ENCODE assay signal across 26 cellular contexts in genomic region chr15:98968576-98968975, GRCh38. TPM values are rescaled to one million over a fixed set of nuclear protein-coding genes. Genes with fewer than 3 reads are reported as not detected.
"Had no signal": no experiment of that assay in that cellular context is flagged by ENCODE, and none has a peak within 500 bp of the region (broad histone marks: within the 10 kb centered on the region; RNA-seq: fewer than 3 reads in every experiment).

No MANE protein-coding gene starts in this region.

- H3K4me3 ChIP-seq: adrenal gland had no signal

- H3K36me3 ChIP-seq: adrenal gland had no signal

- H3K9me3 Mint-ChIP-seq: activated naive CD4-positive, alpha-beta T cell treated with anti-CD3 and anti-CD28 coated beads, Interleukin-2, amount 10 ng/mL, durations not matched to agents 7 days and 5 days; activated naive CD8-positive, alpha-beta T cell treated with anti-CD3 and anti-CD28 coated beads for 36 hours; activated T-helper 2 cell treated with anti-CD3 and anti-CD28 coated beads, Interferon-gamma antibody, Interleukin-2, Interleukin-4, amounts not matched to agents 10 μg/mL and 5 μg/mL and 100 μg/mL, durations not matched to agents 14 hours and 24 hours and 36 hours had no signal

- H3K4me1 Mint-ChIP-seq: activated naive CD4-positive, alpha-beta T cell treated with anti-CD3 and anti-CD28 coated beads, Interleukin-2, amount 10 ng/mL, durations not matched to agents 7 days and 5 days; activated naive CD8-positive, alpha-beta T cell treated with anti-CD3 and anti-CD28 coated beads for 36 hours had no signal

- H3K27me3 Mint-ChIP-seq: activated CD8-positive, alpha-beta T cell treated with anti-CD3 and anti-CD28 coated beads for 36 hours; activated naive CD4-positive, alpha-beta T cell treated with anti-CD3 and anti-CD28 coated beads, Interleukin-2, amount 10 ng/mL, durations not matched to agents 7 days and 5 days; activated naive CD8-positive, alpha-beta T cell treated with anti-CD3 and anti-CD28 coated beads for 36 hours had no signal

- H3K4me1 ChIP-seq: adrenal gland had no signal

- ATAC-seq: activated CD4-positive, CD25-positive, alpha-beta regulatory T cell treated with anti-CD3 and anti-CD28 coated beads, Interleukin-2, amount 50 U/mL, for 24 hours; activated CD8-positive, alpha-beta T cell treated with anti-CD3 and anti-CD28 coated beads for 36 hours; activated T-cell treated with anti-CD3 and anti-CD28 coated beads, Interleukin-2, amount 50 U/mL, for 72 hours had no signal

- H3K4me3 Mint-ChIP-seq: activated CD8-positive, alpha-beta T cell treated with anti-CD3 and anti-CD28 coated beads for 36 hours; activated naive CD4-positive, alpha-beta T cell treated with anti-CD3 and anti-CD28 coated beads, Interleukin-2, amount 10 ng/mL, durations not matched to agents 7 days and 5 days; activated naive CD8-positive, alpha-beta T cell treated with anti-CD3 and anti-CD28 coated beads for 36 hours; activated T-cell treated with anti-CD3 and anti-CD28 coated beads, Interleukin-2, amount 50 U/mL, for 72 hours had no signal

- H3K9me3 ChIP-seq: adrenal gland had no signal

- DNase-seq: activated CD4-positive, alpha-beta T cell treated with anti-CD3 and anti-CD28 coated beads for 4 hours; activated CD8-positive, alpha-beta memory T cell treated with anti-CD3 and anti-CD28 coated beads, Interleukin-2, amount 50 U/mL, for 4 hours; activated CD8-positive, alpha-beta T cell treated with anti-CD3 and anti-CD28 coated beads for 36 hours; activated gamma-delta T cell treated with Interleukin-2 at 50 U/mL for 16 hours; activated naive CD4-positive, alpha-beta T cell treated with anti-CD3 and anti-CD28 coated beads, Interleukin-2, amount 10 ng/mL, durations not matched to agents 7 days and 5 days; activated naive CD8-positive, alpha-beta T cell treated with anti-CD3 and anti-CD28 coated beads for 36 hours; activated T-cell treated with anti-CD3 and anti-CD28 coated beads, Interleukin-2, amount 50 U/mL, for 72 hours; anterior cingulate cortex; cerebellar nuclear complex; Kasumi-1; KBM-7; NCI-H1105 treated with DMSO at 0.1 percent for 48 hours; NCI-H1436 treated with DMSO at 0.1 percent for 48 hours; NCI-H187; NCI-H2081 treated with DMSO at 0.1 percent for 48 hours; NCI-H446; NCI-H524; NCI-H748 treated with DMSO at 0.1 percent for 48 hours; NK-92 treated with Interleukin-12 subunit alpha and Interleukin-12 subunit beta, amount 100 ng/mL, for 24 hours; OCI-M1; SHP77 treated with DMSO at 0.1 percent for 48 hours; T-helper 1 cell had no signal

- H3K36me3 Mint-ChIP-seq: activated naive CD4-positive, alpha-beta T cell treated with anti-CD3 and anti-CD28 coated beads, Interleukin-2, amount 10 ng/mL, durations not matched to agents 7 days and 5 days; activated naive CD8-positive, alpha-beta T cell treated with anti-CD3 and anti-CD28 coated beads for 36 hours had no signal

- H3K27me3 ChIP-seq: adrenal gland had no signal

- H3K27ac Mint-ChIP-seq: activated CD8-positive, alpha-beta T cell treated with anti-CD3 and anti-CD28 coated beads for 36 hours; activated naive CD4-positive, alpha-beta T cell treated with anti-CD3 and anti-CD28 coated beads, Interleukin-2, amount 10 ng/mL, durations not matched to agents 7 days and 5 days; activated naive CD8-positive, alpha-beta T cell treated with anti-CD3 and anti-CD28 coated beads for 36 hours; activated T-cell treated with anti-CD3 and anti-CD28 coated beads, Interleukin-2, amount 50 U/mL, for 72 hours; activated T-helper 2 cell treated with anti-CD3 and anti-CD28 coated beads, Interferon-gamma antibody, Interleukin-2, Interleukin-4, amounts not matched to agents 10 μg/mL and 5 μg/mL and 100 μg/mL, durations not matched to agents 14 hours and 24 hours and 36 hours had no signal

- H3K27ac ChIP-seq: adrenal gland had no signal

RNA-seq across cellular contexts. Expression of gene PGPEP1L, which starts 39.0 kb away (rescaled TPM):
- total RNA-seq: activated CD8-positive, alpha-beta T cell treated with anti-CD3 and anti-CD28 coated beads for 36 hours; activated naive CD8-positive, alpha-beta T cell treated with anti-CD3 and anti-CD28 coated beads for 36 hours; activated T-cell treated with anti-CD3 and anti-CD28 coated beads, Interleukin-2, amount 50 U/mL, for 72 hours; activated T-helper 2 cell treated with anti-CD3 and anti-CD28 coated beads, Interferon-gamma antibody, Interleukin-2, Interleukin-4, amounts not matched to agents 10 μg/mL and 5 μg/mL and 100 μg/mL, durations not matched to agents 14 hours and 24 hours and 36 hours; adrenal gland; T-helper 2 cell treated with Interferon-gamma antibody and Interleukin-4, amounts not matched to agents 100 ng/mL and 5 ng/mL, for 36 hours had no signal
